In the genomic region with DNA sequence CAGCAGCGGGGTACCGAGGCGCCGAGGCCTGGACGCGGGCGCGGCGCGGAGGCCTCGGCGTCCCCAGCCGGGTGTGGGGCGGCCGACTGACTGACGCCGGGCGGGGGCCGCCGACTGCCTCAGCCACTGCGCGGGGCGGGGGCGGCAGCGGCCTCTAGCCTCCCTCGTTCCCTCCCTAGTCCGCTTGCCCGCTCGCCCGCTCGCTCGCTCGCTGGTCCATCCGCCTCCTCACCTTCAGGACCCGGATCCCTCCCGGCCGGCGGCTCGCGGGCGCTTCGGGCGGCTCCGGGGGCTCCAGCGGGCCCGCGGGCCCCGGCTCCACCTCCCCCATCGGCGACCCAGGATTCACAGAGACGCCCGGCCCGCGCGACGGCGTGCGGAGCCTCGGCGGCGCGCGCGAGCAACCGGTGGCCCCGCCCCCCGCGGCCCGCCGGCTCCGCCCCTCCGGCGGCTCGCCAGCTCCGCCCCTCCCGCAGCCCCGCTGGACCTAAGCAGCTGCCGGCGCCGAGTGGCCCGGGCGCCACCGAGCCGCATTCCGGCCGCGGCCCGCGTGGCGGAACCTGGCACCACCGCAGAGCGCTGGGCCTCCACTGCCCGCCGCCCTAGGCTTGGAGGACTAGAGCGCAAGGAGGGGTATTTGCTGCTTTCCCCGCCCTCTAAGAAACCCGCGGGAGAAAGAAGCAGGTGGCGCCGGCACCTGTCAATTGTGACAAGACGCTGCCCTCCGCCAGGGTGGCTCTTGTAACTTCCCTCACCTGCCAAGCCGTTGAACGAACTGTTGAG, we compare ENCODE assay signal across 1 cellular context.
TF ChIP-seq lines count a peak whose summit lies in the region.

No MANE protein-coding gene starts in this region.

TF ChIP-seq in IMR-90, 13 proteins besides CTCF, POLR2A, EP300 and RAD21 (continued from another document):
- TF ChIP-seq ELK1 (IDR thresholded peaks at IDR 0.05; ENCODE audit: borderline replicate concordance, low read depth, low read length) = no peak
- no peak for TF ChIP-seq CHD1 (IDR thresholded peaks at IDR 0.05; ENCODE audit: low read depth, low read length)
- TF ChIP-seq BHLHE40 (IDR thresholded peaks at IDR 0.05; ENCODE audit: low read depth, low read length) = no peak
TF ChIP-seq in IMR-90: peak in this region for 3.
